18 cellular contexts compared by ENCODE assay signal in the genomic region with DNA sequence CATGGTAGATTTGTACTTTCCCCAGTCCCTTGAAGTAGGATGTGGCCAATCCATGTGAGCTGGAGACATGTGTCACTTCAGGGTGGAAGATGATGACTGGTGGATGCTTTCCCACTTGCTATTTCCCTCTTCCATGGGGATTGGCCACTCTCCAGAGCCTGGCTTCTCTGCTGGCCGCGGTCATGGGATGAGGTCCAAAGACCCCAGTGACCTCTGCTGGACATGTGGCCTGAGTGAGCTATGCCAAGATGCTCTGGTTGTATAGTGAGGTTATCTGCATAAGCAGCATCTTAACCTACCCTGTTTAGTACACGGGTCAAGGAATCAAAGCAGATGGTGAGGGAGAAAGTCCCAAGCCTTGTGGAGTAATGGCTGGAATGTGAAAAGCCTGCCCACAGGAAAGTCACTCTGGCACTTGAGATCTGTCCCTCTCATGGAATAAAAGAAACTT. TPM values are rescaled to one million over a fixed set of nuclear protein-coding genes. Genes with fewer than 3 reads are reported as not detected.
DNase-seq lines count a peak whose midpoint lies in the region; ATAC-seq and TF ChIP-seq lines count a peak whose summit lies in the region.
"Had no signal": no experiment of that assay in that cellular context is flagged by ENCODE, and none has a peak within 500 bp of the region (broad histone marks: within the 10 kb centered on the region; RNA-seq: fewer than 3 reads in every experiment).

No MANE protein-coding gene starts in this region.

- WGBS in hepatocyte (ENCODE audit: low lambda C conversion rate, missing lambda C conversion rate), result 89% methylated on average over 3 of the region's 3 CpGs
- WGBS in smooth muscle cell (ENCODE audit: low lambda C conversion rate), result 84% methylated on average over 3 of the region's 3 CpGs

- H3K79me2 ChIP-seq in hepatocyte (peaks cover 9% of the 10 kb centered on the region), smooth muscle cell (ENCODE audit: low read depth) (peaks cover 13% of the 10 kb centered on the region)

- TF ChIP-seq CTCF in HFFc6 (IDR thresholded peaks at IDR 0.05) (no peak), MCF 10A (IDR thresholded peaks at IDR 0.05; ENCODE audit: unreplicated experiment) (no peak), hepatocyte (IDR thresholded peaks at IDR 0.05; ENCODE audit: poor library complexity) (no peak), smooth muscle cell (IDR thresholded peaks at IDR 0.05; ENCODE audit: borderline replicate concordance, insufficient read depth, poor library complexity, severe bottlenecking) (no peak)

- DNase-seq in HFFc6 (peak; percentile 6), MCF 10A (ENCODE audit: unreplicated experiment) (no peak), hepatocyte (ENCODE audit: low spot score) (no peak), smooth muscle cell (lab: John Stamatoyannopoulos, UW; ENCODE audit: unreplicated experiment) (no peak), OCI-M2 (lab: John Stamatoyannopoulos, UW; ENCODE audit: unreplicated experiment) (no peak)
- DNase-seq in activated effector memory CD4-positive, alpha-beta T cell treated with anti-CD3 and anti-CD28 coated beads, Interleukin-2, amount 50 U/mL, for 16 hours, result no peak
- no peak for DNase-seq in activated naive CD4-positive, alpha-beta T cell treated with Interleukin-2 at 50 U/mL for 16 hours
- DNase-seq: activated CD8-positive, alpha-beta memory T cell treated with anti-CD3 and anti-CD28 coated beads, Interleukin-2, amount 50 U/mL, for 4 hours; effector memory CD8-positive, alpha-beta T cell; NCI-H1436 treated with DMSO at 0.1 percent for 48 hours; NCI-H748 treated with DMSO at 0.1 percent for 48 hours; psoas muscle; stimulated activated CD4-positive, alpha-beta T cell treated with anti-CD3 and anti-CD28 coated beads, Interleukin-4, amount 100 ng/mL, for 1 hour; stimulated activated naive CD4-positive, alpha-beta T cell had no signal

- BruUV-seq in MCF 10A (replicated peaks; lab: Mats Ljungman, UMichigan), result no TSS peak

- no peak overlapping the region for H3K4me3 ChIP-seq in hepatocyte
- no peak overlapping the region for H3K4me3 ChIP-seq in smooth muscle cell
- H3K4me3 ChIP-seq: psoas muscle had no signal

- CTCF ChIA-PET in MCF 10A (lab: Yijun Ruan, JAX), result no interaction called here

- intact Hi-C loops in MCF 10A (cut with micrococcal nuclease), result no loop called here

- peaks cover 13% of the 10 kb centered on the region for H3F3A ChIP-seq in smooth muscle cell (ENCODE audit: low read depth)

- H3K4me1 ChIP-seq in hepatocyte (ENCODE audit: insufficient read depth), result peaks cover 25% of the 10 kb centered on the region
- H3K4me1 ChIP-seq in smooth muscle cell (ENCODE audit: low read depth), result peaks cover 15% of the 10 kb centered on the region

- no peak overlapping the region for H3K9ac ChIP-seq in smooth muscle cell (ENCODE audit: low read depth)

- H3K4me1 Mint-ChIP-seq in HFFc6 (ENCODE audit: low read depth) (peaks cover 49% of the 10 kb centered on the region), MCF 10A (ENCODE audit: insufficient read depth, unreplicated experiment) (peaks cover 34% of the 10 kb centered on the region)
- H3K4me1 Mint-ChIP-seq: IgD-negative memory B cell, memory B cell had no signal

- POLR2A ChIA-PET in MCF 10A (lab: Yijun Ruan, JAX), result interaction anchor here (0.6 to 9.4 kb wide), 9 partner anchors 12 to 479 kb away, joined by 3 to 110 read pairs (median 4); partner anchors contain the start of gene SH3PXD2B

- no peaks in the 10 kb centered on the region for H3K27me3 ChIP-seq in hepatocyte
- H3K27me3 ChIP-seq in smooth muscle cell (ENCODE audit: low read depth), result no peaks in the 10 kb centered on the region

- H3K9me2 ChIP-seq in hepatocyte (replicated peaks; ENCODE audit: insufficient read depth), result no peaks in the 10 kb centered on the region

- H4K20me1 ChIP-seq in hepatocyte (ENCODE audit: insufficient read depth, poor library complexity, severe bottlenecking) (no peaks in the 10 kb centered on the region), smooth muscle cell (ENCODE audit: low read depth) (peaks cover 71% of the 10 kb centered on the region)

- H2AFZ ChIP-seq in hepatocyte, result no peak overlapping the region
- H2AFZ ChIP-seq in smooth muscle cell (ENCODE audit: low read depth), result no peak overlapping the region

- H3K27ac ChIP-seq in hepatocyte (peak overlapping the region; percentile 47), smooth muscle cell (ENCODE audit: low read depth) (peak overlapping the region; percentile 32)
- H3K27ac ChIP-seq: C4-2B, psoas muscle had no signal

- H3K4me2 ChIP-seq in hepatocyte, result no peak overlapping the region
- H3K4me2 ChIP-seq in smooth muscle cell, result no peak overlapping the region

- no peaks in the 10 kb centered on the region for H3K36me3 ChIP-seq in hepatocyte (replicated peaks; ENCODE audit: insufficient read depth, low read depth)
- H3K36me3 ChIP-seq in smooth muscle cell (ENCODE audit: low read depth), result no peaks in the 10 kb centered on the region

- H3K4me3 Mint-ChIP-seq in HFFc6, result peak overlapping the region; percentile 44; the same call in 1 of the 2 replicates
- no peak overlapping the region for H3K4me3 Mint-ChIP-seq in MCF 10A (ENCODE audit: unreplicated experiment)
- H3K4me3 Mint-ChIP-seq: effector memory CD8-positive, alpha-beta T cell; IgD-negative memory B cell; memory B cell had no signal

- peak overlapping the region; percentile 65 for H3K27ac Mint-ChIP-seq in HFFc6
- peak overlapping the region; percentile 89 for H3K27ac Mint-ChIP-seq in MCF 10A (ENCODE audit: low read depth, unreplicated experiment)
- H3K27ac Mint-ChIP-seq: effector memory CD8-positive, alpha-beta T cell; IgD-negative memory B cell; memory B cell had no signal

- H3K36me3 Mint-ChIP-seq in HFFc6 (ENCODE audit: low read depth), result peaks cover 6% of the 10 kb centered on the region
- H3K36me3 Mint-ChIP-seq in MCF 10A (ENCODE audit: insufficient read depth, unreplicated experiment), result peaks cover 38% of the 10 kb centered on the region
- H3K36me3 Mint-ChIP-seq: memory B cell had no signal

- H3K9me3 Mint-ChIP-seq in HFFc6 (no peaks in the 10 kb centered on the region), MCF 10A (ENCODE audit: unreplicated experiment) (no peaks in the 10 kb centered on the region)
- H3K9me3 Mint-ChIP-seq: effector memory CD8-positive, alpha-beta T cell had no signal

- H3K9me3 ChIP-seq in hepatocyte (ENCODE audit: low read depth), result no peaks in the 10 kb centered on the region
- no peaks in the 10 kb centered on the region for H3K9me3 ChIP-seq in smooth muscle cell (replicated peaks; ENCODE audit: low read depth)
- H3K9me3 ChIP-seq: psoas muscle had no signal

- H3K27me3 Mint-ChIP-seq in HFFc6 (ENCODE audit: insufficient read depth), result no peaks in the 10 kb centered on the region; the same call in 1 of the 2 replicates
- no peaks in the 10 kb centered on the region for H3K27me3 Mint-ChIP-seq in MCF 10A (ENCODE audit: insufficient read depth, unreplicated experiment)
- H3K27me3 Mint-ChIP-seq: memory B cell had no signal

- ATAC-seq in GM19035 (IDR thresholded peaks at IDR 0.05; ENCODE audit: unreplicated experiment), result no peak
- ATAC-seq: effector memory CD8-positive, alpha-beta T cell had no signal

RNA-seq across cellular contexts. Expression of gene SH3PXD2B, which starts 47.1 kb away (rescaled TPM):
- total RNA-seq in HFFc6 (2021; fragmentation: NEBNext Ultra II Directional; extraction: Animal tissue kit (Norgen Biotek cat#: 25700)), result 10 to 100 TPM; 12.4 to 28.4 (median 24.3) TPM
- total RNA-seq in MCF 10A (2022) (34.1 and 42.3 TPM in 2 replicates), hepatocyte (23.0 and 28.5 TPM in 2 replicates), smooth muscle cell (36.5 and 36.7 TPM in 2 replicates)
- polyA plus RNA-seq in hepatocyte (27.8 and 33.5 TPM in 2 replicates), smooth muscle cell (39.4 and 43.7 TPM in 2 replicates)
- polyA plus RNA-seq: IgD-negative memory B cell had no signal
